10 cellular contexts compared by ENCODE assay signal in the genomic region with DNA sequence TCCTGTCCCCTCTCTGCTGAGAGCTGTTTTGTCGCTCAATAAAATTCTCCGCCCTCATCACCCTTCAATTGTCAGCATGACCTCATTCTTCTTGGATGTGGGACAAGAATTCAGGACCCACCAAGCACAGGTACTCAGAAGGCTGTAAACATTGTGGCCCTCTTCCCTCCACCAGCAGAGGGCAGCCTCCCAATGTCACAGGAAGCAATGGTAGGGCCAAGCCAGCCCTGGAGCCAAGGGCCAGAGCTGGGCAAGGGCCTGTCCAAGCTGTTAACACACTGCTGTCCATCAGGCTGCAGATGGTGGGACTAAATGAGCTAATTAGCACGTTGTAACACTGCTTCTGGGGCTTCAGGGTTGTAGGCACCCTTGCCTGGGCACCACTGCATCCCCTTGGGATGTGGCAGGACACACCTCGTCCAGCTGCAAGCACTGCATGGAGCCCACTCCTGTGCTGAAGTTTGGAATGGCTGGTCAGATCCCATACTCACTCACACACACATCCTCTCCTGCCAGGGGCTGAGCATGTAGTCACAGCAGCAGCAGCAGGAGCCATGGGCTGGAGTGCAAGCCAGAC.
A peak's percentile ranks its signal among the peaks of the same experiment; 100 is the strongest.
DNase-seq lines count a peak whose midpoint lies in the region; ATAC-seq and TF ChIP-seq lines count a peak whose summit lies in the region.
"Had no signal": no experiment of that assay in that cellular context is flagged by ENCODE, and none has a peak within 500 bp of the region (broad histone marks: within the 10 kb centered on the region; RNA-seq: fewer than 3 reads in every experiment).

No MANE protein-coding gene starts in this region.

- H3K27ac ChIP-seq in breast epithelium (no peak overlapping the region), OCI-LY3 (ENCODE audit: low read length) (no peak overlapping the region), thoracic aorta (no peak overlapping the region)

- peaks cover 6% of the 10 kb centered on the region for H3K4me1 Mint-ChIP-seq in MCF 10A (ENCODE audit: insufficient read depth, unreplicated experiment)

- no peaks in the 10 kb centered on the region for H3K79me2 ChIP-seq in OCI-LY3 (ENCODE audit: low read length)

- POLR2A ChIA-PET in MCF 10A (lab: Yijun Ruan, JAX) = no interaction called here

- no peaks in the 10 kb centered on the region for H3K36me3 Mint-ChIP-seq in MCF 10A (ENCODE audit: insufficient read depth, unreplicated experiment)

- no peaks in the 10 kb centered on the region for H3K27me3 Mint-ChIP-seq in MCF 10A (ENCODE audit: insufficient read depth, unreplicated experiment)
- H3K27me3 Mint-ChIP-seq: central memory CD8-positive, alpha-beta T cell had no signal

- H3K4me1 ChIP-seq in breast epithelium = no peaks in the 10 kb centered on the region
- no peaks in the 10 kb centered on the region for H3K4me1 ChIP-seq in OCI-LY3 (ENCODE audit: low read length)
- peaks cover 0 to 9% of the 10 kb centered on the region in 2 donors for H3K4me1 ChIP-seq in thoracic aorta (ENCODE audit: control insufficient read depth in 1 of 2, low read depth in 2 of 2)

- H3K9me3 ChIP-seq in breast epithelium = peaks cover 0 to 8% of the 10 kb centered on the region in 2 donors
- H3K9me3 ChIP-seq in OCI-LY3 (ENCODE audit: insufficient read depth, low read length) = peaks cover 10% of the 10 kb centered on the region
- no peaks in the 10 kb centered on the region for H3K9me3 ChIP-seq in thoracic aorta

- DNase-seq in MCF 10A (ENCODE audit: unreplicated experiment) (peak; percentile 17), breast epithelium (ENCODE audit: low spot score in 2 of 2) (no peak), erythroblast (lab: John Stamatoyannopoulos, UW) (peak; percentile 53 to 61), thoracic aorta (ENCODE audit: low spot score) (no peak), GM19238 (ENCODE audit: insufficient read length, low spot score) (no peak), H4 (ENCODE audit: low spot score) (no peak), mesenteric fat pad (ENCODE audit: low spot score) (no peak)

- ATAC-seq in thoracic aorta (ENCODE audit: insufficient number of reproducible peaks, low FRiP score, low read depth) = no peak

- H3K27me3 ChIP-seq in breast epithelium (no peaks in the 10 kb centered on the region), OCI-LY3 (ENCODE audit: low read depth, low read length) (no peaks in the 10 kb centered on the region), thoracic aorta (replicated peaks; ENCODE audit: insufficient read depth) (no peaks in the 10 kb centered on the region)

- no peak overlapping the region for H3K9ac ChIP-seq in OCI-LY3 (ENCODE audit: low read length)

- no peaks in the 10 kb centered on the region for H3K36me3 ChIP-seq in breast epithelium
- no peaks in the 10 kb centered on the region for H3K36me3 ChIP-seq in OCI-LY3 (replicated peaks; ENCODE audit: low read depth, low read length)
- no peaks in the 10 kb centered on the region for H3K36me3 ChIP-seq in thoracic aorta

- no peaks in the 10 kb centered on the region for H4K20me1 ChIP-seq in OCI-LY3 (ENCODE audit: insufficient read depth, low read length)

- H3K4me3 ChIP-seq in breast epithelium = no peak overlapping the region
- no peak overlapping the region for H3K4me3 ChIP-seq in OCI-LY3 (ENCODE audit: low read length)
- no peak overlapping the region for H3K4me3 ChIP-seq in thoracic aorta

- TF ChIP-seq CTCF in MCF 10A (IDR thresholded peaks at IDR 0.05; ENCODE audit: unreplicated experiment) = peak; percentile 27
- no peak for TF ChIP-seq CTCF in breast epithelium (IDR thresholded peaks at IDR 0.05)
- TF ChIP-seq CTCF in OCI-LY3 (IDR thresholded peaks at IDR 0.05; ENCODE audit: low read depth, low read length) = peak; percentile 21
- TF ChIP-seq CTCF in thoracic aorta (IDR thresholded peaks at IDR 0.05) = peak; percentile 32

- no TSS peak for BruUV-seq in MCF 10A (replicated peaks; lab: Mats Ljungman, UMichigan)

- no peak overlapping the region for H2AFZ ChIP-seq in OCI-LY3 (ENCODE audit: low read depth, low read length)

- no peak overlapping the region for H3K27ac Mint-ChIP-seq in MCF 10A (ENCODE audit: low read depth, unreplicated experiment)
- H3K27ac Mint-ChIP-seq: T-helper 1 cell treated with Interleukin-12 subunit alpha and Interleukin-12 subunit beta and Interleukin-4 antibody, amounts not matched to agents 30 μg/mL and 1 μg/mL, for 36 hours had no signal

- no peak overlapping the region for H3K4me2 ChIP-seq in OCI-LY3 (ENCODE audit: low read length)

- TF ChIP-seq POLR2A in breast epithelium (IDR thresholded peaks at IDR 0.05) = no peak
- TF ChIP-seq POLR2A in erythroblast (IDR thresholded peaks at IDR 0.05; ENCODE audit: low read length) = no peak

- CTCF ChIA-PET in MCF 10A (lab: Yijun Ruan, JAX) = interaction anchor here (0.6 kb wide), 1 partner anchor 21 kb away, joined by 3 read pairs; no protein-coding TSS in a partner anchor

- no peaks in the 10 kb centered on the region for H3K9me3 Mint-ChIP-seq in MCF 10A (ENCODE audit: unreplicated experiment)

- intact Hi-C loops in MCF 10A (cut with micrococcal nuclease) (no loop called here), breast epithelium (cut with DNase I; ENCODE audit: low total_unique reads) (no loop called here)

- H3K4me3 Mint-ChIP-seq in MCF 10A (ENCODE audit: unreplicated experiment) = no peak overlapping the region
- H3K4me3 Mint-ChIP-seq: central memory CD8-positive, alpha-beta T cell; T-helper 1 cell treated with Interleukin-12 subunit alpha and Interleukin-12 subunit beta and Interleukin-4 antibody, amounts not matched to agents 30 μg/mL and 1 μg/mL, for 36 hours had no signal

Comparison
In these comparisons a context has a peak if more than half of its experiments do, and no peak if none do; other contexts are left out.
1. DNase-seq: peak in MCF 10A (single experiment) and erythroblast (2 of 2); none in breast epithelium (0 of 2), thoracic aorta (single experiment), GM19238 (single experiment), H4 (single experiment) and mesenteric fat pad (single experiment).
2. CTCF ChIP-seq: peak in MCF 10A (single experiment), OCI-LY3 (single experiment) and thoracic aorta (single experiment); none in breast epithelium (0 of 3).